ENCODE assay signal across 18 cellular contexts in genomic region chrX:23202316-23202715, GRCh38.
DNase-seq lines count a peak whose midpoint lies in the region; ATAC-seq, FAIRE-seq and TF ChIP-seq lines count a peak whose summit lies in the region.
"Had no signal": no experiment of that assay in that cellular context is flagged by ENCODE, and none has a peak within 500 bp of the region (broad histone marks: within the 10 kb centered on the region; RNA-seq: fewer than 3 reads in every experiment).

No MANE protein-coding gene starts in this region.

- H3K27me3 ChIP-seq in astrocyte (ENCODE audit: insufficient read depth, low read length) (no peaks in the 10 kb centered on the region), HAP-1 (ENCODE audit: low read depth) (no peaks in the 10 kb centered on the region)

- H2AFZ ChIP-seq in astrocyte (ENCODE audit: low read depth, low read length) = no peak overlapping the region
- H2AFZ ChIP-seq: GM23248 had no signal

- no peak overlapping the region for H3K4me3 ChIP-seq in astrocyte (ENCODE audit: insufficient read depth, low read depth, low read length)
- no peak overlapping the region for H3K4me3 ChIP-seq in HAP-1
- H3K4me3 ChIP-seq: GM23248 had no signal

- H3K4me1 ChIP-seq in astrocyte (ENCODE audit: insufficient read depth, low read length) = no peaks in the 10 kb centered on the region
- H3K4me1 ChIP-seq in HAP-1 = no peaks in the 10 kb centered on the region

- FAIRE-seq in astrocyte (lab: Jason Lieb, UNC) = peak; percentile 17
- FAIRE-seq: GM12891, GM18507 had no signal

- TF ChIP-seq CTCF in astrocyte (IDR thresholded peaks at IDR 0.05; ENCODE audit: insufficient read depth, low read depth, low read length) = no peak

- no peaks in the 10 kb centered on the region for H3K36me3 Mint-ChIP-seq in astrocyte (ENCODE audit: low read depth, unreplicated experiment)
- H3K36me3 Mint-ChIP-seq: CD4-positive, alpha-beta memory T cell had no signal

- H3K27me3 Mint-ChIP-seq in astrocyte (ENCODE audit: low read depth, unreplicated experiment) = no peaks in the 10 kb centered on the region
- H3K27me3 Mint-ChIP-seq: CD4-positive, alpha-beta memory T cell had no signal

- ATAC-seq in GM21717 (IDR thresholded peaks at IDR 0.05; ENCODE audit: unreplicated experiment) = no peak
- ATAC-seq in GM21367 (IDR thresholded peaks at IDR 0.05; ENCODE audit: unreplicated experiment) = no peak

- in situ Hi-C loops in HAP-1 (cut with MboI; ENCODE audit: low sequenced_read_pairs) = no loop called here

- no peak overlapping the region for H3K4me2 ChIP-seq in astrocyte (ENCODE audit: low read length)

- no peak overlapping the region for H3K4me3 Mint-ChIP-seq in astrocyte (ENCODE audit: unreplicated experiment)
- H3K4me3 Mint-ChIP-seq: CD4-positive, alpha-beta memory T cell had no signal

- H3K79me2 ChIP-seq in astrocyte (ENCODE audit: insufficient read depth, low read length) = no peaks in the 10 kb centered on the region

- H3K27ac Mint-ChIP-seq in astrocyte (ENCODE audit: unreplicated experiment) = no peak overlapping the region
- H3K27ac Mint-ChIP-seq: CD4-positive, alpha-beta memory T cell had no signal

- no peak overlapping the region for H3K9ac ChIP-seq in astrocyte (ENCODE audit: low read length)
- H3K9ac ChIP-seq: GM23248 had no signal

- H3K9me3 Mint-ChIP-seq in astrocyte (ENCODE audit: unreplicated experiment) = no peaks in the 10 kb centered on the region

- DNase-seq in LHCN-M2 (ENCODE audit: low read depth) = peak; percentile 2
- DNase-seq in astrocyte (ENCODE audit: low read depth) = no peak
- peak; percentile 56 for DNase-seq in myocyte (ENCODE audit: low read depth)
- no peak for DNase-seq in NCI-H526 (lab: John Stamatoyannopoulos, UW)
- DNase-seq in HAP-1 (ENCODE audit: low spot score in 2 of 2) = no peak
- DNase-seq: C1 segment of cervical spinal cord; Calu3; CD4-positive, alpha-beta memory T cell; COR-L47; DMS53; DMS79 treated with DMSO at 0.1 percent for 48 hours; GF-D8; GM23248; HCEC 1CT had no signal

- H3K9me3 ChIP-seq in astrocyte (ENCODE audit: insufficient read depth, low read depth, low read length) (no peaks in the 10 kb centered on the region), HAP-1 (no peaks in the 10 kb centered on the region)

- H4K20me1 ChIP-seq in astrocyte (ENCODE audit: insufficient read depth, low read length) = no peaks in the 10 kb centered on the region

- no peaks in the 10 kb centered on the region for H3K4me1 Mint-ChIP-seq in astrocyte (ENCODE audit: low read depth, unreplicated experiment)
- H3K4me1 Mint-ChIP-seq: CD4-positive, alpha-beta memory T cell had no signal

- no peak overlapping the region for H3K27ac ChIP-seq in astrocyte (ENCODE audit: low read depth, low read length)
- H3K27ac ChIP-seq: GM23248 had no signal

- H3K36me3 ChIP-seq in astrocyte (ENCODE audit: insufficient read depth, low read length) (no peaks in the 10 kb centered on the region), HAP-1 (replicated peaks) (no peaks in the 10 kb centered on the region)

Comparison
In these comparisons a context has a peak if more than half of its experiments do, and no peak if none do; other contexts are left out.
1. DNase-seq: peak in LHCN-M2 (single experiment) and myocyte (single experiment); none in astrocyte (single experiment), NCI-H526 (0 of 2) and HAP-1 (0 of 2).